Comparison of ENCODE assay signal across 26 cellular contexts in genomic region chr2:121534007-121534406, GRCh38. TPM values are rescaled to one million over a fixed set of nuclear protein-coding genes. Genes with fewer than 3 reads are reported as not detected.
A peak's percentile ranks its signal among the peaks of the same experiment; 100 is the strongest.
DNase-seq lines count a peak whose midpoint lies in the region; ATAC-seq and TF ChIP-seq lines count a peak whose summit lies in the region.
"Had no signal": no experiment of that assay in that cellular context is flagged by ENCODE, and none has a peak within 500 bp of the region (broad histone marks: within the 10 kb centered on the region; RNA-seq: fewer than 3 reads in every experiment).

No MANE protein-coding gene starts in this region.

- no peak overlapping the region for H2BK5ac ChIP-seq in neuronal stem cell (ENCODE audit: low read length)

- no peak overlapping the region for H3K14ac ChIP-seq in neuronal stem cell (ENCODE audit: low read length)

- intact Hi-C loops in head of caudate nucleus (cut with DNase I) = loop anchor here (10.0 kb wide), 1 partner anchor 201 kb away; the partner anchor contains the start of gene NIFK

- no peak for ATAC-seq in GM23338
- ATAC-seq: left lobe of liver had no signal

- H3K4me3 ChIP-seq in BLaER1 treated with 17β-estradiol and CSF1 and Interleukin-3, amounts not matched to agents 10 nM and 100 nM = no peak overlapping the region
- H3K4me3 ChIP-seq in GM23338 = no peak overlapping the region
- H3K4me3 ChIP-seq in neuronal stem cell (ENCODE audit: low read length in 2 of 2) = no peak overlapping the region
- H3K4me3 ChIP-seq: adrenal gland, breast epithelium, coronary artery, PC-9, SJSA1 had no signal

- H3K27me3 ChIP-seq in BLaER1 treated with 17β-estradiol and CSF1 and Interleukin-3, amounts not matched to agents 10 nM and 100 nM = no peaks in the 10 kb centered on the region
- H3K27me3 ChIP-seq in GM23338 (ENCODE audit: insufficient read depth) (no peaks in the 10 kb centered on the region), neuronal stem cell (ENCODE audit: control insufficient read depth in 3 of 3, insufficient read depth in 3 of 3, low read depth in 1 of 3, low read length in 3 of 3) (no peaks in the 10 kb centered on the region)
- H3K27me3 ChIP-seq: adrenal gland, breast epithelium, SJSA1 had no signal

- H3K4me3 Mint-ChIP-seq in GM23338 = no peak overlapping the region
- H3K4me3 Mint-ChIP-seq: CD14-positive monocyte had no signal

- no peaks in the 10 kb centered on the region for H3K9me3 Mint-ChIP-seq in GM23338
- H3K9me3 Mint-ChIP-seq: CD14-positive monocyte, immature natural killer cell had no signal

- no peak for TF ChIP-seq CTCF in GM23338 (conservative IDR thresholded peaks at IDR 0.05; ENCODE audit: low read depth in 2 of 2)

- H3K4me1 ChIP-seq in BLaER1 treated with 17β-estradiol and CSF1 and Interleukin-3, amounts not matched to agents 10 nM and 100 nM = peaks cover 30 to 42% (median 36%) of the 10 kb centered on the region in 10 experiments
- H3K4me1 ChIP-seq in GM23338 (ENCODE audit: insufficient read depth) (peaks cover 23% of the 10 kb centered on the region), neuronal stem cell (ENCODE audit: control insufficient read depth in 2 of 2, insufficient read depth in 1 of 2, low read depth in 1 of 2, low read length in 2 of 2) (peaks cover 16 to 36% of the 10 kb centered on the region in 2 donors)

- 0 out of 22 replicates have a peak overlapping the region, but pooled peaks of 2 of the 11 experiments have one; percentile 7 to 29 for H3K9ac ChIP-seq in BLaER1 treated with 17β-estradiol and CSF1 and Interleukin-3, amounts not matched to agents 10 nM and 100 nM
- no peak overlapping the region for H3K9ac ChIP-seq in neuronal stem cell (ENCODE audit: low read depth, low read length, poor library complexity)

- no peaks in the 10 kb centered on the region for H3F3A ChIP-seq in GM23338 (replicated peaks; ENCODE audit: low read depth)

- DNase-seq in GM23338 (ENCODE audit: low spot score) (no peak), ecto neural progenitor cell (ENCODE audit: low spot score) (peak; percentile 59), neuronal stem cell (ENCODE audit: low spot score) (peak; percentile 73), head of caudate nucleus (no peak)
- no peak for DNase-seq in activated CD8-positive, alpha-beta memory T cell treated with anti-CD3 and anti-CD28 coated beads, Interleukin-2, amount 50 U/mL, for 48 hours
- DNase-seq in stimulated activated CD4-positive, alpha-beta T cell treated with anti-CD3 and anti-CD28 coated beads, Interleukin-4, amount 100 ng/mL, for 1 hour = no peak
- DNase-seq: activated CD4-positive, alpha-beta T cell treated with anti-CD3 and anti-CD28 coated beads, Interleukin-2, amount 50 U/mL, for 1 hour; activated gamma-delta T cell treated with Interleukin-2 at 50 U/mL for 16 hours; immature natural killer cell; NCI-H1105 treated with DMSO at 0.1 percent for 48 hours; NCI-H2081; PC-9; retina; stimulated activated CD8-positive, alpha-beta memory T cell treated with anti-CD3 and anti-CD28 coated beads, Interleukin-4, amount 100 ng/mL, for 48 hours; T-helper 2 cell had no signal

- H3K27ac ChIP-seq in BLaER1 treated with 17β-estradiol and CSF1 and Interleukin-3, amounts not matched to agents 10 nM and 100 nM = peak overlapping the region in 8 of 11 experiments; percentile 21 to 100 (median 46); a peak in 9 of 22 replicates
- no peak overlapping the region for H3K27ac ChIP-seq in GM23338 (ENCODE audit: low read depth)
- H3K27ac ChIP-seq in neuronal stem cell (replicated peaks; ENCODE audit: low read length) = peak overlapping the region; percentile 13
- H3K27ac ChIP-seq: breast epithelium, coronary artery, PC-9, SJSA1 had no signal

- H3K27me3 Mint-ChIP-seq in GM23338 (ENCODE audit: insufficient read depth, low read depth, poor library complexity) = peaks cover 7% of the 10 kb centered on the region

- no peak overlapping the region for H2BK12ac ChIP-seq in neuronal stem cell (ENCODE audit: low read length)

- H3K9me3 ChIP-seq in BLaER1 treated with 17β-estradiol and CSF1 and Interleukin-3, amounts not matched to agents 10 nM and 100 nM (replicated peaks in 1 of 11) = no peaks in the 10 kb centered on the region
- no peaks in the 10 kb centered on the region for H3K9me3 ChIP-seq in neuronal stem cell (replicated peaks in 1 of 2; ENCODE audit: control insufficient read depth in 2 of 2, insufficient read depth in 1 of 2, low read depth in 1 of 2, low read length in 2 of 2)
- H3K9me3 ChIP-seq: adrenal gland, breast epithelium, SJSA1 had no signal

- no peak overlapping the region for H2AK5ac ChIP-seq in neuronal stem cell (ENCODE audit: low read depth, low read length)

- peaks cover 0 to 21% (median 5%) of the 10 kb centered on the region in 11 experiments; a peak in 9 of 22 replicates for H3K36me3 ChIP-seq in BLaER1 treated with 17β-estradiol and CSF1 and Interleukin-3, amounts not matched to agents 10 nM and 100 nM
- no peaks in the 10 kb centered on the region for H3K36me3 ChIP-seq in GM23338 (ENCODE audit: insufficient read depth)
- no peaks in the 10 kb centered on the region for H3K36me3 ChIP-seq in neuronal stem cell (replicated peaks in 1 of 2; ENCODE audit: control insufficient read depth in 2 of 2, insufficient read depth in 2 of 2, low read length in 2 of 2)
- H3K36me3 ChIP-seq: adrenal gland, breast epithelium, SJSA1 had no signal

- H3K4me1 Mint-ChIP-seq in GM23338 = peaks cover 36% of the 10 kb centered on the region

- no peak overlapping the region for H3K23ac ChIP-seq in neuronal stem cell (ENCODE audit: low read depth, low read length, poor library complexity)

- peaks cover 1 to 41% (median 20%) of the 10 kb centered on the region in 11 experiments; a peak in 16 of 22 replicates for H4K20me1 ChIP-seq in BLaER1 treated with 17β-estradiol and CSF1 and Interleukin-3, amounts not matched to agents 10 nM and 100 nM
- H4K20me1 ChIP-seq in GM23338 (replicated peaks; ENCODE audit: insufficient read depth) = peaks cover 3% of the 10 kb centered on the region; the same call in 1 of the 2 replicates

- H3K4ac ChIP-seq in neuronal stem cell (ENCODE audit: low read length) = no peak overlapping the region

- peaks cover 1% of the 10 kb centered on the region for H3K79me1 ChIP-seq in neuronal stem cell (ENCODE audit: low read depth, low read length)

- peaks cover 55% of the 10 kb centered on the region for H3K79me2 ChIP-seq in GM23338 (replicated peaks; ENCODE audit: insufficient read depth)

- no peak overlapping the region for H4K8ac ChIP-seq in neuronal stem cell (ENCODE audit: low read depth, low read length)

- H2BK15ac ChIP-seq in neuronal stem cell (ENCODE audit: low read length) = no peak overlapping the region

- no peak overlapping the region for H2BK120ac ChIP-seq in neuronal stem cell (ENCODE audit: low read depth, low read length)

- no peaks in the 10 kb centered on the region; the same call in 2 of the 3 replicates for H3K36me3 Mint-ChIP-seq in GM23338 (ENCODE audit: low read depth)
- H3K36me3 Mint-ChIP-seq: immature natural killer cell had no signal

- peak overlapping the region; percentile 76 for H3K27ac Mint-ChIP-seq in GM23338

- H2AFZ ChIP-seq in GM23338 (no peak overlapping the region), neuronal stem cell (ENCODE audit: low read length) (no peak overlapping the region)
- H2AFZ ChIP-seq: PC-9 had no signal

- peak overlapping the region in 5 of 11 experiments; percentile 59 to 93 (median 85); a peak in 7 of 22 replicates for H3K4me2 ChIP-seq in BLaER1 treated with 17β-estradiol and CSF1 and Interleukin-3, amounts not matched to agents 10 nM and 100 nM
- H3K4me2 ChIP-seq in GM23338 (no peak overlapping the region), neuronal stem cell (ENCODE audit: insufficient read depth, low read length, poor library complexity, severe bottlenecking) (no peak overlapping the region)

- H3K9me2 ChIP-seq in GM23338 (ENCODE audit: insufficient read depth) = no peaks in the 10 kb centered on the region

- H4K91ac ChIP-seq in neuronal stem cell (ENCODE audit: low read depth, low read length, poor library complexity) = no peak overlapping the region

- H3K18ac ChIP-seq in neuronal stem cell (ENCODE audit: low read length) = no peak overlapping the region

TF ChIP-seq in GM23338, 12 proteins besides CTCF, POLR2A, EP300 and RAD21 (continues in another document):
- TF ChIP-seq ETS1 (IDR thresholded peaks at IDR 0.05) (no peak), ZNF114 (CRISPR knock-in tag; IDR thresholded peaks at IDR 0.05) (no peak)

RNA-seq across cellular contexts. Expression of gene RNU4ATAC, which starts 3.3 kb away (rescaled TPM):
- total RNA-seq in GM23338 (2014; rRNA removed; shearing (Covaris generic)) = not detected in 2 replicates
- polyA plus RNA-seq in GM23338 (2016; fragmentation: Nextera tagmentation; extraction: Ambion mirVana) = 9.5 TPM in 1 of 2 replicates, not detected in the other
- polyA plus RNA-seq in neuronal stem cell (2013, experiment 1 of 2) = not detected
- polyA plus RNA-seq in neuronal stem cell (2013, experiment 2 of 2) = not detected
- total RNA-seq: adrenal gland, breast epithelium, G401, H1, left lobe of liver, PC-9, SJSA1, subcutaneous adipose tissue had no signal
- polyA plus RNA-seq: adrenal gland, CD14-positive monocyte, H1, immature natural killer cell, urinary bladder had no signal

Comparison
In these comparisons a context has a peak if more than half of its experiments do, and no peak if none do; other contexts are left out.
1. DNase-seq: peak in ecto neural progenitor cell (single experiment) and neuronal stem cell (single experiment); none in GM23338 (single experiment), activated CD8-positive, alpha-beta memory T cell treated with anti-CD3 and anti-CD28 coated beads, Interleukin-2, amount 50 U/mL, for 48 hours (single experiment), stimulated activated CD4-positive, alpha-beta T cell treated with anti-CD3 and anti-CD28 coated beads, Interleukin-4, amount 100 ng/mL, for 1 hour (single experiment) and head of caudate nucleus (0 of 42).